8 cellular contexts compared by ENCODE assay signal in the genomic region with DNA sequence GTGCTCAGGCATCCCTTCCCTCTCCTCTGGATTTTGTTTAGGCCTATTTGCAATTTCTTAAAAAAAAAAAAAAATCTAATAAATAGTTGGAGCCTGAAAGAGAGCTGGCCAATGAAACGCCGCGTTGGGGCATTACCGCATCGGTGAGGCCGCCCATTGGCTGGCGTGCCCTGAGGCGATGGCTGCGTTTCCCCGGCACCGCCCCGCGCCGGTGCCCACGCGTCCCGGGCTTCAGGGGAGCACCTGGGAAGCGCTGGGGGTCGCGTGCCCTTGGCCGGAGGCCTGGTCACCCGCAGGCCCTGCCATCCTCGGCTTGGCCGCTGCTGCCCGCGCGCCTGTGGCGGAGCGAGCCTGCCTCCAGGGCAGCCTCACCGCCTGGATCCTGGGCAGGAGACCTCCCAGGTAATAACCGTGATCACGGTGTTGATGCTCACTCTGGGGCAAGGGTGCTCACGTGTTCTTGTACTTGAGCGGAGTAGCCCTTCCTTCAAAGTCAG.
DNase-seq lines count a peak whose midpoint lies in the region; ATAC-seq, FAIRE-seq and TF ChIP-seq lines count a peak whose summit lies in the region.

No MANE protein-coding gene starts in this region.

- peaks cover 77% of the 10 kb centered on the region for H3K27me3 ChIP-seq in HUES48 (ENCODE audit: control insufficient read depth, insufficient read depth, low read length)
- H3K27me3 ChIP-seq in mononuclear cell (ENCODE audit: insufficient read depth, low read length), result peaks cover 26% of the 10 kb centered on the region
- H3K27me3 ChIP-seq in HAP-1 (ENCODE audit: low read depth), result no peaks in the 10 kb centered on the region; the same call in 1 of the 2 replicates

- peak overlapping the region; percentile 50; the same call in 1 of the 2 replicates for H3K9ac ChIP-seq in HUES48 (ENCODE audit: low read depth, low read length)

- DNase-seq in GM12891 (ENCODE audit: insufficient read length, low spot score) (peak; percentile 76), urothelium cell line (ENCODE audit: low spot score) (no peak), HAP-1 (ENCODE audit: low spot score in 2 of 2) (no peak)
- peak; percentile 11 to 49 for DNase-seq in activated CD8-positive, alpha-beta memory T cell treated with anti-CD3 and anti-CD28 coated beads for 1 hour (ENCODE audit: extremely low read depth in 1 of 2, low read depth in 1 of 2)
- peak; percentile 43 to 49 (median 44) for DNase-seq in effector memory CD8-positive, alpha-beta T cell
- peak; percentile 41 to 43 for DNase-seq in stimulated activated CD8-positive, alpha-beta memory T cell treated with anti-CD3 and anti-CD28 coated beads, Interleukin-15, amount 100 ng/mL, for 4 hours (ENCODE audit: low read depth in 2 of 2)

- no peak for TF ChIP-seq POLR2A in GM12891 (IDR thresholded peaks at IDR 0.05; ENCODE audit: low read depth, low read length)

- FAIRE-seq in GM12891 (lab: Jason Lieb, UNC), result peak; percentile 95
- no peak for FAIRE-seq in urothelium cell line (lab: Jason Lieb, UNC)

- peak overlapping the region in 1 of 2 donors; percentile 85 for H3K27ac Mint-ChIP-seq in effector memory CD8-positive, alpha-beta T cell

- ATAC-seq in effector memory CD8-positive, alpha-beta T cell (replicated peaks), result peak; percentile 97

- H3K4me1 ChIP-seq in HUES48 (ENCODE audit: control insufficient read depth, insufficient read depth, low read length) (peaks cover 5% of the 10 kb centered on the region), mononuclear cell (ENCODE audit: insufficient read depth, low read length) (peaks cover 13% of the 10 kb centered on the region), HAP-1 (no peaks in the 10 kb centered on the region)

- no peaks in the 10 kb centered on the region for H3K9me3 Mint-ChIP-seq in effector memory CD8-positive, alpha-beta T cell

- H3K36me3 ChIP-seq in HUES48 (ENCODE audit: control insufficient read depth, insufficient read depth, low read length) (no peaks in the 10 kb centered on the region), HAP-1 (replicated peaks) (no peaks in the 10 kb centered on the region)

- H3K4me1 Mint-ChIP-seq in effector memory CD8-positive, alpha-beta T cell (ENCODE audit: low read depth in 2 of 2), result peaks cover 4 to 5% of the 10 kb centered on the region in 2 donors

- peak overlapping the region; percentile 83 for H3K27ac ChIP-seq in HUES48 (ENCODE audit: low read depth, low read length)

- H3K36me3 Mint-ChIP-seq in effector memory CD8-positive, alpha-beta T cell (ENCODE audit: insufficient read depth), result peaks cover 8% of the 10 kb centered on the region

- peak overlapping the region; percentile 75 to 80 for H3K4me3 Mint-ChIP-seq in effector memory CD8-positive, alpha-beta T cell

- H3K9me3 ChIP-seq in HUES48 (ENCODE audit: control insufficient read depth, insufficient read depth, low read length), result no peaks in the 10 kb centered on the region
- no peaks in the 10 kb centered on the region for H3K9me3 ChIP-seq in mononuclear cell (ENCODE audit: low read depth, low read length)
- H3K9me3 ChIP-seq in HAP-1, result no peaks in the 10 kb centered on the region

- in situ Hi-C loops in HAP-1 (cut with MboI; ENCODE audit: low sequenced_read_pairs), result no loop called here

- H3K4me3 ChIP-seq in HUES48 (ENCODE audit: low read depth, low read length), result peak overlapping the region; percentile 51
- peak overlapping the region; percentile 40 for H3K4me3 ChIP-seq in mononuclear cell (ENCODE audit: low read length)
- H3K4me3 ChIP-seq in HAP-1, result no peak overlapping the region

- H3K27me3 Mint-ChIP-seq in effector memory CD8-positive, alpha-beta T cell, result peaks cover 15 to 38% of the 10 kb centered on the region in 2 donors

TF ChIP-seq in GM12891, 5 proteins besides CTCF, POLR2A, EP300 and RAD21:
- no peak for TF ChIP-seq SPI1 (IDR thresholded peaks at IDR 0.05; ENCODE audit: low read depth, low read length)
- no peak for TF ChIP-seq TAF1 (IDR thresholded peaks at IDR 0.05; ENCODE audit: low read depth, low read length)
- no peak for TF ChIP-seq PAX5 (IDR thresholded peaks at IDR 0.05; ENCODE audit: insufficient read depth, low read length, severe bottlenecking)
- TF ChIP-seq POLR2AphosphoS5 (IDR thresholded peaks at IDR 0.05; ENCODE audit: low read depth, low read length), result no peak
- TF ChIP-seq POU2F2 (IDR thresholded peaks at IDR 0.05; ENCODE audit: low read depth, low read length), result no peak

Comparison
In these comparisons a context has a peak if more than half of its experiments do, and no peak if none do; other contexts are left out.
1. DNase-seq: peak in GM12891 (single experiment), activated CD8-positive, alpha-beta memory T cell treated with anti-CD3 and anti-CD28 coated beads for 1 hour (2 of 2), effector memory CD8-positive, alpha-beta T cell (3 of 3) and stimulated activated CD8-positive, alpha-beta memory T cell treated with anti-CD3 and anti-CD28 coated beads, Interleukin-15, amount 100 ng/mL, for 4 hours (2 of 2); none in urothelium cell line (single experiment) and HAP-1 (0 of 2).